Comparison of ENCODE assay signal across 14 cellular contexts in the genomic region with DNA sequence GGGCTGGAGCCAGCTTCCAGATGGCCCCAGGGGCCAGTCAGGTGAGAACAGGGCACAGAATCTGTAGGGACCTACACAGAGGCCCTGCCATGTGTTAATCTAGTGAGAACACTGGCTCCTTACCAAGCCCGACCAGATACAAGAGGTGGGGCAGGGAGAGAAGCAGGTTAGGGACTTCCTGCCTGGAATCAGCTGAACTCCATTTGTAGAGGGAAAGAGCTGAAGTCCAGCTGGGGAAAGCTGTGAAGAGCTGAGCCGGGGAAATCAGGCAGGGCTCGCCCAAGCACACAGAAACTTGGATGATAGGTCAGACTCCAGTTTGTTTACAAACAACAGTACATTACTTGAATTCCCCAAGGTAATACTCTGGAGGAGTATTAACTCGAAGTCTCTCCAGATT. TPM values are rescaled to one million over a fixed set of nuclear protein-coding genes. Genes with fewer than 3 reads are reported as not detected.
DNase-seq lines count a peak whose midpoint lies in the region; ATAC-seq lines count a peak whose summit lies in the region.
"Had no signal": no experiment of that assay in that cellular context is flagged by ENCODE, and none has a peak within 500 bp of the region (broad histone marks: within the 10 kb centered on the region; RNA-seq: fewer than 3 reads in every experiment).

No MANE protein-coding gene starts in this region.

- DNase-seq in ELF-1 (ENCODE audit: low read depth, low spot score) (peak; percentile 33), adipocyte (ENCODE audit: low read depth) (no peak), iris pigment epithelial cell (ENCODE audit: low read depth) (peak; percentile 21), sciatic nerve (ENCODE audit: low spot score) (no peak), NCI-H345 treated with DMSO at 0.1 percent for 48 hours (lab: John Stamatoyannopoulos, UW; ENCODE audit: unreplicated experiment) (no peak)
- no peak for DNase-seq in effector CD4-positive, alpha-beta T cell
- DNase-seq: activated CD4-positive, alpha-beta T cell treated with anti-CD3 and anti-CD28 coated beads for 1 hour; Karpas-422; NCI-H1105 treated with DMSO at 0.1 percent for 48 hours; T-helper 2 cell had no signal

- intact Hi-C loops in sciatic nerve (cut with DNase I), result no loop called here

- H3K4me1 ChIP-seq in adipocyte (ENCODE audit: control insufficient read depth, insufficient read depth, low read length), result peaks cover 33% of the 10 kb centered on the region

- ATAC-seq in sciatic nerve (peak; percentile 49), HG02763 (IDR thresholded peaks at IDR 0.05; ENCODE audit: unreplicated experiment) (no peak), HG03571 (IDR thresholded peaks at IDR 0.05; ENCODE audit: unreplicated experiment) (no peak)

- no peaks in the 10 kb centered on the region for H3K36me3 ChIP-seq in adipocyte (ENCODE audit: control insufficient read depth, insufficient read depth, low read length, severe bottlenecking)

- H3K27me3 ChIP-seq in adipocyte (replicated peaks; ENCODE audit: control insufficient read depth, insufficient read depth, low read length), result no peaks in the 10 kb centered on the region

- H3K4me3 ChIP-seq in adipocyte (ENCODE audit: low read length), result peak overlapping the region; percentile 23

- no peaks in the 10 kb centered on the region for H3K9me3 ChIP-seq in adipocyte (ENCODE audit: control insufficient read depth, low read length)

- H3K9ac ChIP-seq in adipocyte (ENCODE audit: low read length), result no peak overlapping the region

RNA-seq across cellular contexts. Expression of a gene that starts 46.7 kb away (rescaled TPM):
- total RNA-seq in sciatic nerve, result 8.5 TPM
- total RNA-seq: dermis microvascular lymphatic vessel endothelial cell, lung microvascular endothelial cell had no signal

Comparison
In these comparisons a context has a peak if more than half of its experiments do, and no peak if none do; other contexts are left out.
1. DNase-seq: peak in ELF-1 (single experiment) and iris pigment epithelial cell (single experiment); none in adipocyte (single experiment), sciatic nerve (single experiment), NCI-H345 treated with DMSO at 0.1 percent for 48 hours (single experiment) and effector CD4-positive, alpha-beta T cell (single experiment).